Comparison of ENCODE assay signal across 11 cellular contexts in genomic region chr2:186347472-186347871, GRCh38.
DNase-seq lines count a peak whose midpoint lies in the region; ATAC-seq and TF ChIP-seq lines count a peak whose summit lies in the region.
"Had no signal": no experiment of that assay in that cellular context is flagged by ENCODE, and none has a peak within 500 bp of the region (broad histone marks: within the 10 kb centered on the region; RNA-seq: fewer than 3 reads in every experiment).

No MANE protein-coding gene starts in this region.

- H3K27ac ChIP-seq in prostate gland, result no peak overlapping the region

- no peaks in the 10 kb centered on the region for H3K36me3 ChIP-seq in prostate gland

- TF ChIP-seq POLR2A in prostate gland (IDR thresholded peaks at IDR 0.05), result no peak

- H3K9me3 Mint-ChIP-seq in Calu3 (ENCODE audit: low read depth, unreplicated experiment), result peaks cover 2% of the 10 kb centered on the region

- no peaks in the 10 kb centered on the region for H3K36me3 Mint-ChIP-seq in Calu3 (ENCODE audit: insufficient read depth, unreplicated experiment)

- H3K27me3 Mint-ChIP-seq in Calu3 (ENCODE audit: unreplicated experiment), result no peaks in the 10 kb centered on the region
- H3K27me3 Mint-ChIP-seq: dendritic cell treated with granulocyte-macrophage colony-stimulating factor and Interleukin-4, amounts not matched to agents 40 ng/mL and 50 ng/mL, for 4 days; stimulated activated naive CD8-positive, alpha-beta T cell treated with anti-CD3 and anti-CD28 coated beads, Interleukin-15, amount 100 ng/mL, for 72 hours had no signal

- no peak overlapping the region for H3K4me3 Mint-ChIP-seq in Calu3 (ENCODE audit: low read depth, unreplicated experiment)
- H3K4me3 Mint-ChIP-seq: dendritic cell treated with granulocyte-macrophage colony-stimulating factor and Interleukin-4, amounts not matched to agents 40 ng/mL and 50 ng/mL, for 4 days; stimulated activated naive CD8-positive, alpha-beta T cell treated with anti-CD3 and anti-CD28 coated beads, Interleukin-15, amount 100 ng/mL, for 72 hours had no signal

- peak; percentile 50 for ATAC-seq in GM19463 (IDR thresholded peaks at IDR 0.05; ENCODE audit: unreplicated experiment)
- ATAC-seq: stimulated activated naive CD8-positive, alpha-beta T cell treated with anti-CD3 and anti-CD28 coated beads, Interleukin-15, amount 100 ng/mL, for 72 hours had no signal

- H3K27ac Mint-ChIP-seq in Calu3 (ENCODE audit: unreplicated experiment), result no peak overlapping the region
- H3K27ac Mint-ChIP-seq: dendritic cell treated with granulocyte-macrophage colony-stimulating factor and Interleukin-4, amounts not matched to agents 40 ng/mL and 50 ng/mL, for 4 days; stimulated activated naive CD8-positive, alpha-beta T cell treated with anti-CD3 and anti-CD28 coated beads, Interleukin-15, amount 100 ng/mL, for 72 hours had no signal

- H3K4me1 Mint-ChIP-seq in Calu3 (ENCODE audit: low read depth, unreplicated experiment), result peaks cover 7% of the 10 kb centered on the region
- H3K4me1 Mint-ChIP-seq: stimulated activated naive CD8-positive, alpha-beta T cell treated with anti-CD3 and anti-CD28 coated beads, Interleukin-15, amount 100 ng/mL, for 72 hours had no signal

- no peaks in the 10 kb centered on the region for H3K27me3 ChIP-seq in prostate gland (replicated peaks; ENCODE audit: insufficient read depth)

- no peaks in the 10 kb centered on the region for H3K4me1 ChIP-seq in prostate gland (replicated peaks)

- in situ Hi-C loops in astrocyte of the spinal cord (cut with HindIII; ENCODE audit: low sequenced_read_pairs), result no loop called here

- intact Hi-C loops in prostate gland (cut with DNase I), result no loop called here
- intact Hi-C loops in Calu3 (cut with micrococcal nuclease; ENCODE audit: unreplicated experiment), result loop anchor here (5.0 kb wide), 1 partner anchor 100 kb away; no protein-coding TSS in a partner anchor

- H3K4me3 ChIP-seq in astrocyte of the spinal cord (ENCODE audit: low read depth, low read length) (no peak overlapping the region), retinal pigment epithelial cell (ENCODE audit: low read length) (no peak overlapping the region), prostate gland (no peak overlapping the region)

- no peaks in the 10 kb centered on the region for H3K9me3 ChIP-seq in prostate gland

- DNase-seq in NCI-H1417 (lab: John Stamatoyannopoulos, UW) (peak in 2 of 3 experiments; percentile 55 to 95), astrocyte of the spinal cord (ENCODE audit: low read depth, low spot score) (peak; percentile 31), retinal pigment epithelial cell (ENCODE audit: low read depth) (peak; percentile 8), amniotic stem cell (lab: John Stamatoyannopoulos, UW) (no peak), prostate gland (ENCODE audit: low spot score) (no peak), Calu3 (no peak)
- DNase-seq: activated T-cell treated with anti-CD3 and anti-CD28 coated beads, Interleukin-2, amount 50 U/mL, for 48 hours; KG1; stimulated activated naive CD8-positive, alpha-beta T cell treated with anti-CD3 and anti-CD28 coated beads, Interleukin-15, amount 100 ng/mL, for 72 hours had no signal

- TF ChIP-seq CTCF in astrocyte of the spinal cord (IDR thresholded peaks at IDR 0.05; ENCODE audit: low read depth, low read length) (no peak), retinal pigment epithelial cell (conservative IDR thresholded peaks at IDR 0.05; ENCODE audit: low read depth, low read length) (no peak), prostate gland (IDR thresholded peaks at IDR 0.05) (no peak), Calu3 (IDR thresholded peaks at IDR 0.05; ENCODE audit: unreplicated experiment) (no peak)

- CTCF ChIA-PET in Calu3 (lab: Charles Lee), result no interaction called here

- no TSS peak for BruUV-seq in Calu3 (replicated peaks; lab: Mats Ljungman, UMichigan)

Comparison
In these comparisons a context has a peak if more than half of its experiments do, and no peak if none do; other contexts are left out.
1. DNase-seq: peak in NCI-H1417 (2 of 3), astrocyte of the spinal cord (single experiment) and retinal pigment epithelial cell (single experiment); none in amniotic stem cell (single experiment), prostate gland (single experiment) and Calu3 (single experiment).